11 cellular contexts compared by ENCODE assay signal in the genomic region with DNA sequence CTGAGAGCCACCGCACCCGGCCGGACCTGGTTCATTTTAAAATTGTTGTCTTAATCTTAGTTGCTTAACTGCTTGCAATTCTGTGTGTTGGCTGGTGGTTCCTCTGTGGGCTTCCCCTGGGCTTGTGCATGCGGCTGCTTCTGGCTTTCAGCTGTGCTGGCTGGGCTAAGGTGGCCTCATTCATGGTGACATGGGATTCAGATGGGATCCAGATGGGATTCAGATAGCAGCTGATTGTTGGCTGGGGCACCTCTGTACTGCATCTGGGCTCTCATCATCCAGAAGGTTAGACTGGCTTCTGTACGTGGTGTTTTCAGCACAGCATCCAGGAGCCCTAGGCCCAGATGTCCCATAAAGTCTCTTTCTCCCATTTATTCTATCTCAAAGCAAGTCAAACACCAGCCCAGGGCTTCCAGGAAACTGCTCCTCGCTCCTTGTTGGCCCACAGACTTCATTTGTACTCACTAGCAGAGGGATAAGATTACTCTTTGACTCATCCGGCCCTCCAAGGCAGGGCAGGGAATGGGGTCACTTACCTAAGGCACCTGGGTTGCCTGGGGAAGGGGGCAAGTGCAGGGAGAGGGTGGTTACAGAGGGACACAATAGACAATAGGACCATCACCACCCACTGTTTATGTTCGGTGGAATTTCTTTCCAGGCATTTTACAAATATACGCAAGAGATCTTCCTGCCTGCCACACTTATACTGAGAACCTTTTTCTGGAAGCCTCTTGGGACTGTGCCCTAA. TPM values are rescaled to one million over a fixed set of nuclear protein-coding genes. Genes with fewer than 3 reads are reported as not detected.
DNase-seq lines count a peak whose midpoint lies in the region; TF ChIP-seq lines count a peak whose summit lies in the region.
"Had no signal": no experiment of that assay in that cellular context is flagged by ENCODE, and none has a peak within 500 bp of the region (broad histone marks: within the 10 kb centered on the region; RNA-seq: fewer than 3 reads in every experiment).

No MANE protein-coding gene starts in this region.

- no peak overlapping the region for H3K23ac ChIP-seq in trophoblast cell (ENCODE audit: low read length)

- H3F3A ChIP-seq in PC-9 (ENCODE audit: insufficient read depth, low read depth), result peaks cover 33% of the 10 kb centered on the region

- BruUV-seq in PC-9 (replicated peaks; lab: Mats Ljungman, UMichigan), result no TSS peak

- H2AK5ac ChIP-seq in trophoblast cell (ENCODE audit: low read length), result peak overlapping the region; percentile 44

- H3K79me2 ChIP-seq in PC-9 (ENCODE audit: low read depth) (no peaks in the 10 kb centered on the region), trophoblast cell (ENCODE audit: control insufficient read depth, insufficient read depth, low read length, poor library complexity) (no peaks in the 10 kb centered on the region)

- no peak for TF ChIP-seq CTCF in PC-9 (conservative IDR thresholded peaks at IDR 0.05)

- H2AFZ ChIP-seq in PC-9 (no peak overlapping the region), trophoblast cell (ENCODE audit: insufficient read depth, low read length, poor library complexity) (no peak overlapping the region)

- peak overlapping the region; percentile 29 for H2BK5ac ChIP-seq in trophoblast cell (ENCODE audit: low read depth, low read length, poor library complexity)

- H3K9me3 ChIP-seq in PC-9 (ENCODE audit: insufficient read depth, low read depth), result no peaks in the 10 kb centered on the region
- H3K9me3 ChIP-seq in trophoblast cell (ENCODE audit: insufficient read depth, low read depth, low read length), result no peaks in the 10 kb centered on the region

- H3K18ac ChIP-seq in trophoblast cell (ENCODE audit: low read length), result peak overlapping the region; percentile 43

- H2BK120ac ChIP-seq in trophoblast cell (ENCODE audit: insufficient read depth, low read length, poor library complexity), result peak overlapping the region; percentile 30

- CTCF ChIA-PET in PC-9 (lab: Charles Lee), result no interaction called here

- no peaks in the 10 kb centered on the region for H3K9me2 ChIP-seq in PC-9 (ENCODE audit: insufficient read depth)

- no peak overlapping the region for H3K9ac ChIP-seq in trophoblast cell (ENCODE audit: low read length)

- H4K8ac ChIP-seq in trophoblast cell (ENCODE audit: low read depth, low read length), result peak overlapping the region; percentile 42

- DNase-seq in D341Med (ENCODE audit: low spot score) (peak; percentile 7), PC-9 (peak; percentile 71 to 79), fibroblast of gingiva (ENCODE audit: low read depth) (peak; percentile 84), trophoblast cell (no peak), NCI-H774 (lab: John Stamatoyannopoulos, UW) (no peak), COLO668 (lab: John Stamatoyannopoulos, UW; ENCODE audit: unreplicated experiment) (no peak)
- DNase-seq in stimulated activated naive CD4-positive, alpha-beta T cell treated with Interleukin-2 at 50 U/mL for 16 hours (lab: John Stamatoyannopoulos, UW), result no peak
- no peak for DNase-seq in activated effector memory CD4-positive, alpha-beta T cell treated with Interleukin-2 at 50 U/mL for 16 hours
- DNase-seq: DMS153; NCI-H1105 treated with DMSO at 0.1 percent for 48 hours; stimulated activated CD4-positive, alpha-beta T cell treated with anti-CD3 and anti-CD28 coated beads, Interleukin-4, amount 100 ng/mL, for 4 hours had no signal

- peak overlapping the region; percentile 28 for H3K4ac ChIP-seq in trophoblast cell (ENCODE audit: low read depth, low read length)

- H4K12ac ChIP-seq in trophoblast cell (ENCODE audit: low read depth, low read length), result no peak overlapping the region

- intact Hi-C loops in PC-9 (cut with micrococcal nuclease; ENCODE audit: unreplicated experiment), result loop anchor here (10.0 kb wide), 1 partner anchor 609 kb away; no protein-coding TSS in a partner anchor

- H3K79me1 ChIP-seq in trophoblast cell (ENCODE audit: low read length), result peaks cover 9% of the 10 kb centered on the region

- no peaks in the 10 kb centered on the region for H3K27me3 ChIP-seq in PC-9 (ENCODE audit: insufficient read depth, low read depth)
- no peaks in the 10 kb centered on the region for H3K27me3 ChIP-seq in trophoblast cell (ENCODE audit: insufficient read depth, low read length)

- POLR2A ChIA-PET in PC-9 (lab: Charles Lee; ENCODE audit: unreplicated experiment), result no interaction called here

- peak overlapping the region; percentile 81 for H2BK12ac ChIP-seq in trophoblast cell (ENCODE audit: low read length)

- WGBS in trophoblast cell (ENCODE audit: extremely low coverage, insufficient coverage, insufficient read length), result no CpG with 5 or more reads among the region's 9 CpGs

- H4K20me1 ChIP-seq in PC-9 (ENCODE audit: insufficient read depth), result no peaks in the 10 kb centered on the region

- peak overlapping the region; percentile 55 for H4K91ac ChIP-seq in trophoblast cell (ENCODE audit: low read depth, low read length)

- H3K14ac ChIP-seq in trophoblast cell (ENCODE audit: low read length), result peak overlapping the region; percentile 68

- H3K36me3 ChIP-seq in PC-9 (ENCODE audit: low read depth) (no peaks in the 10 kb centered on the region), trophoblast cell (ENCODE audit: control insufficient read depth in 1 of 2, insufficient read depth in 2 of 2, low read length in 2 of 2) (no peaks in the 10 kb centered on the region)

- peak overlapping the region; percentile 59 for H3K4me2 ChIP-seq in PC-9
- no peak overlapping the region for H3K4me2 ChIP-seq in trophoblast cell (ENCODE audit: low read length)

- H3K4me3 ChIP-seq in PC-9 (no peak overlapping the region), trophoblast cell (ENCODE audit: low read depth, low read length) (no peak overlapping the region)

- H3K4me1 ChIP-seq in PC-9 (replicated peaks; ENCODE audit: insufficient read depth), result peaks cover 45% of the 10 kb centered on the region
- peaks cover 13 to 16% of the 10 kb centered on the region in 2 experiments for H3K4me1 ChIP-seq in trophoblast cell (ENCODE audit: control insufficient read depth in 1 of 2, insufficient read depth in 2 of 2, low read length in 2 of 2)

- H3K27ac ChIP-seq in PC-9 (peak overlapping the region; percentile 33), trophoblast cell (ENCODE audit: low read depth, low read length) (peak overlapping the region; percentile 35)

RNA-seq across cellular contexts. Expression of a gene that starts 10.2 kb away (rescaled TPM):
- total RNA-seq in PC-9 (2021), result 34.8 and 37.7 TPM in 2 replicates
- polyA plus RNA-seq in trophoblast cell (2013), result 132 and 134 TPM in 2 replicates

RNA-seq across cellular contexts. Expression of a gene that starts 26.9 kb away (rescaled TPM):
- 112 and 117 TPM in 2 replicates for total RNA-seq in PC-9 (2021)
- polyA plus RNA-seq in trophoblast cell (2013), result 167 and 177 TPM in 2 replicates

RNA-seq across cellular contexts. Expression of a gene that starts 50.8 kb away (rescaled TPM):
- 137 and 174 TPM in 2 replicates for total RNA-seq in PC-9 (2021)
- polyA plus RNA-seq in trophoblast cell (2013), result 238 and 250 TPM in 2 replicates

Comparison
In these comparisons a context has a peak if more than half of its experiments do, and no peak if none do; other contexts are left out.
1. DNase-seq: peak in D341Med (single experiment), PC-9 (2 of 2) and fibroblast of gingiva (single experiment); none in trophoblast cell (0 of 2), NCI-H774 (single experiment), COLO668 (single experiment), stimulated activated naive CD4-positive, alpha-beta T cell treated with Interleukin-2 at 50 U/mL for 16 hours (single experiment) and activated effector memory CD4-positive, alpha-beta T cell treated with Interleukin-2 at 50 U/mL for 16 hours (single experiment).